Comparison of ENCODE assay signal across 28 cellular contexts in genomic region chr12:91620422-91620821, GRCh38.
"Had no signal": no experiment of that assay in that cellular context is flagged by ENCODE, and none has a peak within 500 bp of the region (broad histone marks: within the 10 kb centered on the region; RNA-seq: fewer than 3 reads in every experiment).

No MANE protein-coding gene starts in this region.

- H3K4me3 ChIP-seq: adrenal gland, body of pancreas, breast epithelium, cardiac muscle cell, colonic mucosa had no signal

- H3K9me3 Mint-ChIP-seq: activated B cell treated with CpG ODN at 0.5 μM for 24 hours; activated CD8-positive, alpha-beta T cell treated with anti-CD3 and anti-CD28 coated beads for 36 hours; activated naive CD4-positive, alpha-beta T cell treated with anti-CD3 and anti-CD28 coated beads for 36 hours; activated naive CD4-positive, alpha-beta T cell treated with anti-CD3 and anti-CD28 coated beads, Interleukin-2, amount 50 U/mL, for 24 hours; activated T-helper 17 cell treated with anti-CD3 and anti-CD28 coated beads, Interleukin-2, amount 50 U/mL, for 72 hours had no signal

- H3K27ac ChIP-seq: adrenal gland, body of pancreas, breast epithelium, cardiac muscle cell, colonic mucosa, epithelial cell of prostate, WERI-Rb-1 had no signal

- DNase-seq: activated B cell treated with CpG ODN at 0.5 μM for 24 hours; activated CD4-positive, alpha-beta T cell treated with anti-CD3 and anti-CD28 coated beads for 48 hours; activated CD4-positive, alpha-beta T cell treated with anti-CD3 and anti-CD28 coated beads, Interleukin-2, amount 50 U/mL, for 1 hour; activated CD4-positive, alpha-beta T cell treated with anti-CD3 and anti-CD28 coated beads, Interleukin-2, amount 50 U/mL, for 48 hours; activated CD8-positive, alpha-beta memory T cell treated with anti-CD3 and anti-CD28 coated beads for 24 hours; activated CD8-positive, alpha-beta T cell treated with anti-CD3 and anti-CD28 coated beads for 36 hours; activated effector memory CD4-positive, alpha-beta T cell treated with Interleukin-2 at 50 U/mL for 16 hours; activated naive CD4-positive, alpha-beta T cell treated with anti-CD3 and anti-CD28 coated beads for 36 hours; activated naive CD8-positive, alpha-beta T cell treated with anti-CD3 and anti-CD28 coated beads for 36 hours; activated naive CD8-positive, alpha-beta T cell treated with anti-CD3 and anti-CD28 coated beads, Interleukin-2, amount 50 U/mL, for 24 hours; activated T-cell treated with anti-CD3 and anti-CD28 coated beads, Interleukin-2, amount 50 U/mL, for 4 hours; adrenal gland; aorta; central memory CD4-positive, alpha-beta T cell; colonic mucosa; effector CD8-positive, alpha-beta T cell; T-helper 1 cell; T-helper 17 cell; T1000; WERI-Rb-1 had no signal

- H3K9me3 ChIP-seq: adrenal gland, body of pancreas, breast epithelium, colonic mucosa had no signal

- H3K4me1 ChIP-seq: adrenal gland, body of pancreas, breast epithelium, colonic mucosa had no signal

- H3K36me3 ChIP-seq: adrenal gland, breast epithelium, cardiac muscle cell, colonic mucosa, WERI-Rb-1 had no signal

- H3K27me3 Mint-ChIP-seq: activated CD8-positive, alpha-beta T cell treated with anti-CD3 and anti-CD28 coated beads for 36 hours; activated naive CD4-positive, alpha-beta T cell treated with anti-CD3 and anti-CD28 coated beads, Interleukin-2, amount 50 U/mL, for 24 hours; activated naive CD8-positive, alpha-beta T cell treated with anti-CD3 and anti-CD28 coated beads for 36 hours; activated naive CD8-positive, alpha-beta T cell treated with anti-CD3 and anti-CD28 coated beads, Interleukin-2, amount 50 U/mL, for 24 hours; activated T-helper 17 cell treated with anti-CD3 and anti-CD28 coated beads, Interleukin-2, amount 50 U/mL, for 72 hours had no signal

- ATAC-seq: activated CD4-positive, CD25-positive, alpha-beta regulatory T cell treated with anti-CD3 and anti-CD28 coated beads, Interleukin-2, amount 50 U/mL, for 24 hours; activated CD8-positive, alpha-beta T cell treated with anti-CD3 and anti-CD28 coated beads for 36 hours; activated naive CD8-positive, alpha-beta T cell treated with anti-CD3 and anti-CD28 coated beads, Interleukin-2, amount 50 U/mL, for 24 hours; activated T-cell treated with anti-CD3 and anti-CD28 coated beads, Interleukin-2, amount 50 U/mL, for 4 hours; activated T-helper 17 cell treated with anti-CD3 and anti-CD28 coated beads, Interleukin-2, amount 50 U/mL, for 72 hours; body of pancreas; T-helper 17 cell had no signal

- H3K27ac Mint-ChIP-seq: activated B cell treated with CpG ODN at 0.5 μM for 24 hours; activated CD8-positive, alpha-beta T cell treated with anti-CD3 and anti-CD28 coated beads for 36 hours; activated naive CD4-positive, alpha-beta T cell treated with anti-CD3 and anti-CD28 coated beads for 36 hours; activated naive CD8-positive, alpha-beta T cell treated with anti-CD3 and anti-CD28 coated beads for 36 hours; activated naive CD8-positive, alpha-beta T cell treated with anti-CD3 and anti-CD28 coated beads, Interleukin-2, amount 50 U/mL, for 24 hours; activated T-helper 17 cell treated with anti-CD3 and anti-CD28 coated beads, Interleukin-2, amount 50 U/mL, for 72 hours; T-helper 17 cell; T-helper 2 cell treated with Interferon-gamma antibody and Interleukin-4, amounts not matched to agents 5 μg/mL and 100 μg/mL, for 36 hours had no signal

- H3K36me3 Mint-ChIP-seq: activated naive CD4-positive, alpha-beta T cell treated with anti-CD3 and anti-CD28 coated beads, Interleukin-2, amount 50 U/mL, for 24 hours; activated naive CD8-positive, alpha-beta T cell treated with anti-CD3 and anti-CD28 coated beads for 36 hours had no signal

- H3K4me3 Mint-ChIP-seq: activated B cell treated with CpG ODN at 0.5 μM for 24 hours; activated CD8-positive, alpha-beta T cell treated with anti-CD3 and anti-CD28 coated beads for 36 hours; activated naive CD4-positive, alpha-beta T cell treated with anti-CD3 and anti-CD28 coated beads for 36 hours; activated naive CD4-positive, alpha-beta T cell treated with anti-CD3 and anti-CD28 coated beads, Interleukin-2, amount 50 U/mL, for 24 hours; activated naive CD8-positive, alpha-beta T cell treated with anti-CD3 and anti-CD28 coated beads for 36 hours; activated naive CD8-positive, alpha-beta T cell treated with anti-CD3 and anti-CD28 coated beads, Interleukin-2, amount 50 U/mL, for 24 hours; activated T-cell treated with anti-CD3 and anti-CD28 coated beads, Interleukin-2, amount 50 U/mL, for 4 hours; activated T-helper 17 cell treated with anti-CD3 and anti-CD28 coated beads, Interleukin-2, amount 50 U/mL, for 72 hours; T-helper 17 cell; T-helper 2 cell treated with Interferon-gamma antibody and Interleukin-4, amounts not matched to agents 5 μg/mL and 100 μg/mL, for 36 hours had no signal

- H3K27me3 ChIP-seq: adrenal gland, body of pancreas, breast epithelium, cardiac muscle cell, colonic mucosa had no signal

- H3K4me1 Mint-ChIP-seq: activated B cell treated with CpG ODN at 0.5 μM for 24 hours; activated T-helper 17 cell treated with anti-CD3 and anti-CD28 coated beads, Interleukin-2, amount 50 U/mL, for 72 hours had no signal
